8 cellular contexts compared by ENCODE assay signal in the genomic region with DNA sequence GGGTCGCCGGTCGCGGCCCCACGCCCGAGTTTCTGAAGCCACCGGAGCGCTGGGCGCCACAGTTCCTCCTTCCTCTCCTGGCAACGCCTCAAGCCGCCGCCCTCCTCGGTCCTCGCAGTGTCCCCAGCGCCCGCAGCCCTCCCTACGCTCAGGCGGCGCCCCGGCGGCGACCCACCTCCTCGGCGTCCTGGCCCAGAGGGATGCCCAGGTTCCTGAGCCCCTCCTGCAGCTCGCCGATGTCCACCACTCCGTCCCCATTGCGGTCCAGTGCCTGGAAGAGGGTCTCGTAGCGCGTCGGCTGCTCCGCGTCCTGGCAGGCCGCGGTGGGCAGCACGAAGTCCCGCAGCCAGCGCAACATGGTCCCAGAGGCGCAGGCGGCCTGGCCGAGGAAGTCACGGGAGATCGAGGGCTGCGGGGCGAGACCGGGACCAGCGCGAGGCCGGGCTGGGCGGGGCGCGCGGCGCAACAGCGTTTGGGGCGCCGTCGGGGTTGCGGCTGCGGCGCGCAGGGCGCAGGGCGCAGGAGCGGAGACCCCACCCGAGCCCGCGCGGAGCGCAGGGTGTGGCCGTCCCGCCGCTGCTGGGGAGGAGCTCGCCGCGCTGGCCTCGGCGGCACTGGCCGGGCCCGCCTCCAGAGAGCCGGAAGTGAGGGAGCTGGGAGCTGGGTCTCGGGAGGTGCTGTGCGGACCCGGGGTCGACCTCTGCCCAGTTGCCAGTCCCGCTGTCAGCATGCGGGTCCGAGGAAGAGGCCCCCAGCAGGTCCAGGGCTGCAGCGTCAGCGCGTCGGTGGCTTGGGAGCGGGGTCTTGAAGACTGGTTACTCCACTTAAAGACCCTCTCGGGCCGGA. TPM values are rescaled to one million over a fixed set of nuclear protein-coding genes. Genes with fewer than 3 reads are reported as not detected.
DNase-seq lines count a peak whose midpoint lies in the region; ATAC-seq lines count a peak whose summit lies in the region.

A gene (minus strand): TSS at position 563 of the 846 bp plus-strand sequence. CDS start 205 bp downstream, at position 358.

- H3K4me3 Mint-ChIP-seq in activated CD4-positive, alpha-beta T cell treated with anti-CD3 and anti-CD28 coated beads, Interleukin-2, amount 10 ng/mL, durations not matched to agents 24 days and 14 days = peak within 1 kb of the TSS; percentile 90

- ATAC-seq in GM18502 (IDR thresholded peaks at IDR 0.05; ENCODE audit: poor library complexity, unreplicated experiment) (peak; percentile 84), HG03045 (IDR thresholded peaks at IDR 0.05; ENCODE audit: unreplicated experiment) (peak; percentile 96)

- H3K36me3 Mint-ChIP-seq in activated CD4-positive, alpha-beta T cell treated with anti-CD3 and anti-CD28 coated beads, Interleukin-2, amount 10 ng/mL, durations not matched to agents 24 days and 14 days (ENCODE audit: low read depth) = peaks cover 24% of the 10 kb centered on the region

- H3K27ac Mint-ChIP-seq in activated CD4-positive, alpha-beta T cell treated with anti-CD3 and anti-CD28 coated beads, Interleukin-2, amount 10 ng/mL, durations not matched to agents 24 days and 14 days = peak within 1 kb of the TSS; percentile 83

- H3K27me3 Mint-ChIP-seq in activated CD4-positive, alpha-beta T cell treated with anti-CD3 and anti-CD28 coated beads, Interleukin-2, amount 10 ng/mL, durations not matched to agents 24 days and 14 days = peaks cover 13% of the 10 kb centered on the region

- H3K9me3 Mint-ChIP-seq in activated CD4-positive, alpha-beta T cell treated with anti-CD3 and anti-CD28 coated beads, Interleukin-2, amount 10 ng/mL, durations not matched to agents 24 days and 14 days = peaks cover 9% of the 10 kb centered on the region

- peaks cover 27% of the 10 kb centered on the region for H3K4me1 Mint-ChIP-seq in activated CD4-positive, alpha-beta T cell treated with anti-CD3 and anti-CD28 coated beads, Interleukin-2, amount 10 ng/mL, durations not matched to agents 24 days and 14 days

- peak; percentile 61 for DNase-seq in 8988T
- peak; percentile 62 for DNase-seq in NCI-H345 treated with DMSO at 0.1 percent for 48 hours (lab: John Stamatoyannopoulos, UW; ENCODE audit: unreplicated experiment)
- DNase-seq in activated CD4-positive, alpha-beta T cell treated with anti-CD3 and anti-CD28 coated beads, Interleukin-2, amount 10 ng/mL, durations not matched to agents 24 days and 14 days = peak; percentile 96
- DNase-seq in cortex of kidney (lab: John Stamatoyannopoulos, UW) = peak; percentile 11
- DNase-seq in left kidney (ENCODE audit: low read depth, low spot score) = peak; percentile 95
- DNase-seq in stimulated activated CD4-positive, alpha-beta T cell treated with anti-CD3 and anti-CD28 coated beads, Interleukin-2, amount 100 ng/mL, for 24 hours = peak; percentile 72 to 81

- intact Hi-C loops in activated CD4-positive, alpha-beta T cell treated with anti-CD3 and anti-CD28 coated beads, Interleukin-2, amount 10 ng/mL, durations not matched to agents 24 days and 14 days (cut with micrococcal nuclease) = loop anchor here (1.0 to 5.0 kb wide), 3 partner anchors 11 to 447 kb away; a partner anchor contains a TSS

RNA-seq across cellular contexts. Expression of the gene that starts here (rescaled TPM):
- 16.9 and 18.4 TPM in 2 replicates for total RNA-seq in activated CD4-positive, alpha-beta T cell treated with anti-CD3 and anti-CD28 coated beads, Interleukin-2, amount 10 ng/mL, durations not matched to agents 24 days and 14 days

Comparison
In these comparisons a context has a peak if more than half of its experiments do, and no peak if none do; other contexts are left out.
1. Peak in every context shown above with its lines: DNase-seq and ATAC-seq.
2. DNase-seq: peak in every context shown above with its lines; median percentile 96 in activated CD4-positive, alpha-beta T cell treated with anti-CD3 and anti-CD28 coated beads, Interleukin-2, amount 10 ng/mL, durations not matched to agents 24 days and 14 days; 95 in left kidney; 76 in stimulated activated CD4-positive, alpha-beta T cell treated with anti-CD3 and anti-CD28 coated beads, Interleukin-2, amount 100 ng/mL, for 24 hours; 62 in NCI-H345 treated with DMSO at 0.1 percent for 48 hours; 61 in 8988T; 11 in cortex of kidney.